Comparison of ENCODE assay signal across 19 cellular contexts in genomic region chr3:154926721-154927120, GRCh38.
DNase-seq lines count a peak whose midpoint lies in the region; ATAC-seq and TF ChIP-seq lines count a peak whose summit lies in the region.
"Had no signal": no experiment of that assay in that cellular context is flagged by ENCODE, and none has a peak within 500 bp of the region (broad histone marks: within the 10 kb centered on the region; RNA-seq: fewer than 3 reads in every experiment).

No MANE protein-coding gene starts in this region.

- H3K4me3 ChIP-seq in SK-N-MC (no peak overlapping the region), osteoblast (ENCODE audit: insufficient read depth, low read length) (no peak overlapping the region)
- H3K4me3 ChIP-seq: A549; BLaER1 treated with 17β-estradiol and CSF1 and Interleukin-3, amounts not matched to agents 10 nM and 100 nM had no signal

- H3K4me2 ChIP-seq in osteoblast (ENCODE audit: insufficient read depth, low read length) = no peak overlapping the region
- H3K4me2 ChIP-seq: A549; BLaER1 treated with 17β-estradiol and CSF1 and Interleukin-3, amounts not matched to agents 10 nM and 100 nM had no signal

- ATAC-seq in activated naive CD4-positive, alpha-beta T cell treated with anti-CD3 and anti-CD28 coated beads, Interleukin-2, amount 50 U/mL, for 72 hours = no peak
- ATAC-seq: A549 had no signal

- H3K4me1 ChIP-seq in osteoblast (ENCODE audit: insufficient read depth, low read length) = no peaks in the 10 kb centered on the region
- H3K4me1 ChIP-seq: A549; BLaER1 treated with 17β-estradiol and CSF1 and Interleukin-3, amounts not matched to agents 10 nM and 100 nM had no signal

- no peaks in the 10 kb centered on the region for H3K79me2 ChIP-seq in osteoblast (ENCODE audit: insufficient read depth, low read length)

- no peak overlapping the region for H3K27ac Mint-ChIP-seq in activated naive CD4-positive, alpha-beta T cell treated with anti-CD3 and anti-CD28 coated beads, Interleukin-2, amount 50 U/mL, for 72 hours
- H3K27ac Mint-ChIP-seq: CD8-positive, alpha-beta memory T cell; HFFc6 had no signal

- H3K27me3 ChIP-seq in osteoblast (ENCODE audit: insufficient read depth, low read length) = no peaks in the 10 kb centered on the region
- H3K27me3 ChIP-seq: BLaER1 treated with 17β-estradiol and CSF1 and Interleukin-3, amounts not matched to agents 10 nM and 100 nM had no signal

- no peaks in the 10 kb centered on the region for H4K20me1 ChIP-seq in osteoblast (ENCODE audit: insufficient read depth, low read length)
- H4K20me1 ChIP-seq: BLaER1 treated with 17β-estradiol and CSF1 and Interleukin-3, amounts not matched to agents 10 nM and 100 nM had no signal

- no peak for TF ChIP-seq CTCF in osteoblast (IDR thresholded peaks at IDR 0.05; ENCODE audit: extremely low read depth, low read depth, low read length)

- H2AFZ ChIP-seq in osteoblast (ENCODE audit: low read length) = peak overlapping the region; percentile 1

- DNase-seq in EH (ENCODE audit: low read depth) (peak; percentile 32), SK-N-MC (ENCODE audit: low read depth, low spot score) (no peak), epidermal melanocyte (ENCODE audit: insufficient read length, low spot score) (peak; percentile 41), osteoblast (ENCODE audit: insufficient read length, low spot score, missing footprints) (no peak), NCI-H2107 (lab: John Stamatoyannopoulos, UW) (no peak), mucosa of gallbladder (ENCODE audit: low spot score) (no peak)
- DNase-seq in activated naive CD4-positive, alpha-beta T cell treated with anti-CD3 and anti-CD28 coated beads, Interleukin-2, amount 50 U/mL, for 72 hours (ENCODE audit: low spot score in 2 of 2) = no peak
- DNase-seq: CD8-positive, alpha-beta memory T cell; H7; HFFc6; NCI-H1092 treated with DMSO at 0.1 percent for 48 hours; NCI-H146; NCI-H2081; NCI-H510A; NCI-H774; RPMI8226; SIG-M5 had no signal

- H3K9ac ChIP-seq in SK-N-MC (ENCODE audit: insufficient read length) = no peak overlapping the region
- H3K9ac ChIP-seq: BLaER1 treated with 17β-estradiol and CSF1 and Interleukin-3, amounts not matched to agents 10 nM and 100 nM had no signal

- H3K9me3 ChIP-seq in SK-N-MC (ENCODE audit: low read depth, low read length) (no peaks in the 10 kb centered on the region), osteoblast (ENCODE audit: low read depth, low read length) (no peaks in the 10 kb centered on the region)
- H3K9me3 ChIP-seq: A549 had no signal

- peaks cover 0 to 9% of the 10 kb centered on the region in 2 donors for H3K9me3 Mint-ChIP-seq in activated naive CD4-positive, alpha-beta T cell treated with anti-CD3 and anti-CD28 coated beads, Interleukin-2, amount 50 U/mL, for 72 hours
- H3K9me3 Mint-ChIP-seq: HFFc6 had no signal

- H3K36me3 Mint-ChIP-seq in activated naive CD4-positive, alpha-beta T cell treated with anti-CD3 and anti-CD28 coated beads, Interleukin-2, amount 50 U/mL, for 72 hours = no peaks in the 10 kb centered on the region
- H3K36me3 Mint-ChIP-seq: CD8-positive, alpha-beta memory T cell had no signal

- H3K36me3 ChIP-seq in SK-N-MC (ENCODE audit: insufficient read depth, low read length) = no peaks in the 10 kb centered on the region
- no peaks in the 10 kb centered on the region for H3K36me3 ChIP-seq in osteoblast (ENCODE audit: insufficient read depth, low read length)
- H3K36me3 ChIP-seq: BLaER1 treated with 17β-estradiol and CSF1 and Interleukin-3, amounts not matched to agents 10 nM and 100 nM had no signal

- H3K27ac ChIP-seq in SK-N-MC = peak overlapping the region; percentile 32
- no peak overlapping the region for H3K27ac ChIP-seq in osteoblast (ENCODE audit: low read depth, low read length)
- H3K27ac ChIP-seq: A549; BLaER1 treated with 17β-estradiol and CSF1 and Interleukin-3, amounts not matched to agents 10 nM and 100 nM had no signal

Comparison
In these comparisons a context has a peak if more than half of its experiments do, and no peak if none do; other contexts are left out.
1. DNase-seq: peak in EH (single experiment) and epidermal melanocyte (single experiment); none in SK-N-MC (single experiment), osteoblast (single experiment), NCI-H2107 (single experiment), activated naive CD4-positive, alpha-beta T cell treated with anti-CD3 and anti-CD28 coated beads, Interleukin-2, amount 50 U/mL, for 72 hours (0 of 2) and mucosa of gallbladder (single experiment).